1 cellular context compared by ENCODE assay signal in genomic region chr2:62321890-62322289, GRCh38.
TF ChIP-seq lines count a peak whose summit lies in the region.

No MANE protein-coding gene starts in this region.

TF ChIP-seq in H1, 55 proteins besides CTCF, POLR2A, EP300 and RAD21:
- TF ChIP-seq GTF2F1 (IDR thresholded peaks at IDR 0.05; ENCODE audit: borderline replicate concordance, low read depth, low read length): no peak
- no peak for TF ChIP-seq USF2 (IDR thresholded peaks at IDR 0.05; ENCODE audit: low read length)
- no peak for TF ChIP-seq SIX5 (IDR thresholded peaks at IDR 0.05; ENCODE audit: low read depth, low read length)
- no peak for TF ChIP-seq CBX5 (IDR thresholded peaks at IDR 0.05; ENCODE audit: low read depth, low read length)
- no peak for TF ChIP-seq CTBP2 (IDR thresholded peaks at IDR 0.05; ENCODE audit: borderline replicate concordance, insufficient read depth, insufficient read length, low read length)
- no peak for TF ChIP-seq SIN3A (conservative IDR thresholded peaks at IDR 0.05 in 1 of 2, IDR thresholded peaks at IDR 0.05 in 1 of 2; ENCODE audit: low read depth in 1 of 2, low read length in 2 of 2)
- no peak for TF ChIP-seq YY1 (IDR thresholded peaks at IDR 0.05; ENCODE audit: low read depth, low read length)
- no peak for TF ChIP-seq BRCA1 (IDR thresholded peaks at IDR 0.05; ENCODE audit: low read depth, low read length)
- TF ChIP-seq HDAC6 (IDR thresholded peaks at IDR 0.05; ENCODE audit: low read depth, low read length): no peak
- no peak for TF ChIP-seq ATF2 (IDR thresholded peaks at IDR 0.05; ENCODE audit: low read length)
- TF ChIP-seq KDM4A (IDR thresholded peaks at IDR 0.05; ENCODE audit: low read depth, low read length, severe bottlenecking): no peak
- no peak for TF ChIP-seq ATF3 (IDR thresholded peaks at IDR 0.05; ENCODE audit: insufficient read depth, low read depth, low read length)
- TF ChIP-seq EGR1 (IDR thresholded peaks at IDR 0.05; ENCODE audit: borderline replicate concordance, low read depth, low read length): no peak
- no peak for TF ChIP-seq TBP (IDR thresholded peaks at IDR 0.05; ENCODE audit: low read depth, low read length)
- TF ChIP-seq ASH2L (IDR thresholded peaks at IDR 0.05; ENCODE audit: low read length): no peak
- no peak for TF ChIP-seq JUND (IDR thresholded peaks at IDR 0.05; ENCODE audit: low read length)
TF ChIP-seq in H1: peak in this region for 0.
